Comparison of ENCODE assay signal across 21 cellular contexts in the genomic region with DNA sequence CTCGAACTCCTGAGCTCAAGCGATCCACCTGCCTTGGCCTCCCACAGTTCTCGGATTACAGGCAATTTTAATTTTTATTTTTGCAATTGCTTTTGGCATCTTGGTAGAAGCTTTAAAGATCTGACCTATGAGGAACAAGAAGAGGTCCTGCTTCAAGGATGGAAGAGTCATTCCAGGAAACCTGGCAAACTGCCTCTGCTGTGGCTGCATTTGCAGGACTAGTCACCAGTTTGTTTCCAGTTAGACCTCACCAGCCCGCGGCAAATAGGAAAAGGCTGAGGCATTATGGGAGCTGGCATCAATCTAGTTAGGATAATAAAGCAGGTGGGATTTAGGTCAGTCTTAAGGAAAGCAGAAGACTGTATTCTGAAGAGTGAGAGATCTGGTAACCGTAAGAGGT. TPM values are rescaled to one million over a fixed set of nuclear protein-coding genes. Genes with fewer than 3 reads are reported as not detected.
DNase-seq lines count a peak whose midpoint lies in the region; ATAC-seq, FAIRE-seq and TF ChIP-seq lines count a peak whose summit lies in the region.
"Had no signal": no experiment of that assay in that cellular context is flagged by ENCODE, and none has a peak within 500 bp of the region (broad histone marks: within the 10 kb centered on the region; RNA-seq: fewer than 3 reads in every experiment).

No MANE protein-coding gene starts in this region.

- ATAC-seq in GM18870 (IDR thresholded peaks at IDR 0.05; ENCODE audit: unreplicated experiment): no peak
- ATAC-seq: stimulated activated naive B cell treated with anti-CD40 and anti-IgM and Interleukin-4, amounts not matched to agents 10 μg/mL and 1 μg/mL and 100 μg/mL, for 72 hours had no signal

- TF ChIP-seq CTCF in astrocyte (IDR thresholded peaks at IDR 0.05; ENCODE audit: insufficient read depth, low read depth, low read length): no peak

- H3K9ac ChIP-seq in GM23248: no peak overlapping the region
- H3K9ac ChIP-seq in astrocyte (ENCODE audit: low read length): no peak overlapping the region
- H3K9ac ChIP-seq: BLaER1 had no signal

- H3F3A ChIP-seq in GM23248 (ENCODE audit: insufficient read depth): no peaks in the 10 kb centered on the region

- H3K27ac ChIP-seq in GM23248 (no peak overlapping the region), astrocyte (ENCODE audit: low read depth, low read length) (no peak overlapping the region)
- H3K27ac ChIP-seq: BLaER1 had no signal

- H3K27me3 ChIP-seq in GM23248 (replicated peaks; ENCODE audit: insufficient read depth) (no peaks in the 10 kb centered on the region), astrocyte (ENCODE audit: insufficient read depth, low read length) (no peaks in the 10 kb centered on the region)

- no peaks in the 10 kb centered on the region for H3K36me3 Mint-ChIP-seq in astrocyte (ENCODE audit: low read depth, unreplicated experiment)
- H3K36me3 Mint-ChIP-seq: stimulated activated naive B cell treated with anti-CD40 and anti-IgM and Interleukin-4, amounts not matched to agents 10 μg/mL and 1 μg/mL and 100 μg/mL, for 72 hours had no signal

- H3K79me2 ChIP-seq in GM23248 (ENCODE audit: insufficient read depth): no peaks in the 10 kb centered on the region
- no peaks in the 10 kb centered on the region for H3K79me2 ChIP-seq in astrocyte (ENCODE audit: insufficient read depth, low read length)

- 96 to 99% methylated on average over 6 of the region's 6 CpGs for WGBS in GM23248 (ENCODE audit: low coverage in 1 of 2, low lambda C conversion rate in 2 of 2, missing lambda C conversion rate in 2 of 2), 2 experiments

- peaks cover 7% of the 10 kb centered on the region for H3K27me3 Mint-ChIP-seq in astrocyte (ENCODE audit: low read depth, unreplicated experiment)
- H3K27me3 Mint-ChIP-seq: activated CD4-positive, alpha-beta T cell treated with anti-CD3 and anti-CD28 coated beads, Interleukin-2, amount 10 ng/mL, durations not matched to agents 7 days and 5 days had no signal

- FAIRE-seq in astrocyte (lab: Jason Lieb, UNC): no peak
- FAIRE-seq: D721Med, frontal cortex had no signal

- no peak overlapping the region for H2AFZ ChIP-seq in GM23248
- H2AFZ ChIP-seq in astrocyte (ENCODE audit: low read depth, low read length): no peak overlapping the region

- H3K4me1 ChIP-seq in GM23248 (ENCODE audit: insufficient read depth) (0 out of 2 replicates have a peak, but pooled peaks cover 3% of the 10 kb centered on the region), astrocyte (ENCODE audit: insufficient read depth, low read length) (no peaks in the 10 kb centered on the region)

- no peaks in the 10 kb centered on the region for H4K20me1 ChIP-seq in GM23248 (ENCODE audit: insufficient read depth)
- no peaks in the 10 kb centered on the region for H4K20me1 ChIP-seq in astrocyte (ENCODE audit: insufficient read depth, low read length)
- H4K20me1 ChIP-seq: BLaER1 had no signal

- H3K4me3 Mint-ChIP-seq in astrocyte (ENCODE audit: unreplicated experiment): no peak overlapping the region
- H3K4me3 Mint-ChIP-seq: activated CD4-positive, alpha-beta T cell treated with anti-CD3 and anti-CD28 coated beads, Interleukin-2, amount 10 ng/mL, durations not matched to agents 7 days and 5 days; nephron progenitor cell; stimulated activated naive B cell treated with anti-CD40 and anti-IgM and Interleukin-4, amounts not matched to agents 10 μg/mL and 1 μg/mL and 100 μg/mL, for 72 hours had no signal

- in situ Hi-C loops in GM23248 (cut with MboI): loop anchor here (10.0 kb wide), 1 partner anchor 398 kb away; no protein-coding TSS in a partner anchor

- no peaks in the 10 kb centered on the region for H3K9me3 ChIP-seq in GM23248 (ENCODE audit: low read depth)
- H3K9me3 ChIP-seq in astrocyte (ENCODE audit: insufficient read depth, low read depth, low read length): no peaks in the 10 kb centered on the region
- H3K9me3 ChIP-seq: BLaER1 had no signal

- H3K36me3 ChIP-seq in GM23248 (ENCODE audit: low read depth) (no peaks in the 10 kb centered on the region), astrocyte (ENCODE audit: insufficient read depth, low read length) (no peaks in the 10 kb centered on the region)
- H3K36me3 ChIP-seq: BLaER1 had no signal

- DNase-seq in AG20443 (ENCODE audit: low spot score): peak; percentile 53
- DNase-seq in GM23248: peak; percentile 64
- peak; percentile 22 for DNase-seq in astrocyte (ENCODE audit: low read depth)
- peak; percentile 14 for DNase-seq in kidney tubule cell (ENCODE audit: low spot score)
- no peak for DNase-seq in cerebellum (ENCODE audit: low spot score)
- no peak for DNase-seq in ecto neural progenitor cell (ENCODE audit: low spot score)
- DNase-seq: activated CD4-positive, alpha-beta T cell treated with anti-CD3 and anti-CD28 coated beads, Interleukin-2, amount 10 ng/mL, durations not matched to agents 7 days and 5 days; activated CD8-positive, alpha-beta memory T cell treated with anti-CD3 and anti-CD28 coated beads, Interleukin-2, amount 50 U/mL, for 4 hours; activated effector memory CD4-positive, alpha-beta T cell treated with Interleukin-2 at 50 U/mL for 16 hours; cerebellar nuclear complex; kidney glomerular epithelial cell; NCI-H1105; NCI-H526 treated with DMSO at 0.1 percent for 48 hours; nephron progenitor cell; SHP77 treated with DMSO at 0.1 percent for 48 hours; stimulated activated naive B cell treated with anti-CD40 and anti-IgM and Interleukin-4, amounts not matched to agents 10 μg/mL and 1 μg/mL and 100 μg/mL, for 72 hours; trophoblast cell had no signal

- H3K27ac Mint-ChIP-seq in astrocyte (ENCODE audit: unreplicated experiment): no peak overlapping the region
- H3K27ac Mint-ChIP-seq: activated CD4-positive, alpha-beta T cell treated with anti-CD3 and anti-CD28 coated beads, Interleukin-2, amount 10 ng/mL, durations not matched to agents 7 days and 5 days; nephron progenitor cell; stimulated activated naive B cell treated with anti-CD40 and anti-IgM and Interleukin-4, amounts not matched to agents 10 μg/mL and 1 μg/mL and 100 μg/mL, for 72 hours had no signal

- H3K9me3 Mint-ChIP-seq in astrocyte (ENCODE audit: unreplicated experiment): no peaks in the 10 kb centered on the region
- H3K9me3 Mint-ChIP-seq: activated CD4-positive, alpha-beta T cell treated with anti-CD3 and anti-CD28 coated beads, Interleukin-2, amount 10 ng/mL, durations not matched to agents 7 days and 5 days; stimulated activated naive B cell treated with anti-CD40 and anti-IgM and Interleukin-4, amounts not matched to agents 10 μg/mL and 1 μg/mL and 100 μg/mL, for 72 hours had no signal

- H3K4me2 ChIP-seq in GM23248 (ENCODE audit: unreplicated experiment): no peak overlapping the region
- H3K4me2 ChIP-seq in astrocyte (ENCODE audit: low read length): no peak overlapping the region
- H3K4me2 ChIP-seq: BLaER1 had no signal

- peaks cover 5% of the 10 kb centered on the region for H3K4me1 Mint-ChIP-seq in astrocyte (ENCODE audit: low read depth, unreplicated experiment)

- H3K4me3 ChIP-seq in GM23248 (no peak overlapping the region), astrocyte (ENCODE audit: insufficient read depth, low read depth, low read length) (no peak overlapping the region)
- H3K4me3 ChIP-seq: BLaER1 had no signal

- no peaks in the 10 kb centered on the region for H3K9me2 ChIP-seq in GM23248 (ENCODE audit: insufficient read depth)

RNA-seq across cellular contexts. Expression of a gene that starts 51.9 kb away (rescaled TPM):
- total RNA-seq in GM23248 (2014; rRNA removed; shearing (Covaris generic)): 15.9 and 21.3 TPM in 2 replicates
- polyA plus RNA-seq in GM23248 (2016; fragmentation: Nextera tagmentation; extraction: Ambion mirVana): 23.5 and 25.0 TPM in 2 replicates
- total RNA-seq in astrocyte (28.8 and 35.4 TPM in 2 replicates), cerebellum (14.2 TPM)

Comparison
In these comparisons a context has a peak if more than half of its experiments do, and no peak if none do; other contexts are left out.
1. DNase-seq: peak in AG20443 (single experiment), GM23248 (single experiment), astrocyte (single experiment) and kidney tubule cell (single experiment); none in cerebellum (single experiment) and ecto neural progenitor cell (single experiment).